ENCODE assay signal across 8 cellular contexts in the genomic region with DNA sequence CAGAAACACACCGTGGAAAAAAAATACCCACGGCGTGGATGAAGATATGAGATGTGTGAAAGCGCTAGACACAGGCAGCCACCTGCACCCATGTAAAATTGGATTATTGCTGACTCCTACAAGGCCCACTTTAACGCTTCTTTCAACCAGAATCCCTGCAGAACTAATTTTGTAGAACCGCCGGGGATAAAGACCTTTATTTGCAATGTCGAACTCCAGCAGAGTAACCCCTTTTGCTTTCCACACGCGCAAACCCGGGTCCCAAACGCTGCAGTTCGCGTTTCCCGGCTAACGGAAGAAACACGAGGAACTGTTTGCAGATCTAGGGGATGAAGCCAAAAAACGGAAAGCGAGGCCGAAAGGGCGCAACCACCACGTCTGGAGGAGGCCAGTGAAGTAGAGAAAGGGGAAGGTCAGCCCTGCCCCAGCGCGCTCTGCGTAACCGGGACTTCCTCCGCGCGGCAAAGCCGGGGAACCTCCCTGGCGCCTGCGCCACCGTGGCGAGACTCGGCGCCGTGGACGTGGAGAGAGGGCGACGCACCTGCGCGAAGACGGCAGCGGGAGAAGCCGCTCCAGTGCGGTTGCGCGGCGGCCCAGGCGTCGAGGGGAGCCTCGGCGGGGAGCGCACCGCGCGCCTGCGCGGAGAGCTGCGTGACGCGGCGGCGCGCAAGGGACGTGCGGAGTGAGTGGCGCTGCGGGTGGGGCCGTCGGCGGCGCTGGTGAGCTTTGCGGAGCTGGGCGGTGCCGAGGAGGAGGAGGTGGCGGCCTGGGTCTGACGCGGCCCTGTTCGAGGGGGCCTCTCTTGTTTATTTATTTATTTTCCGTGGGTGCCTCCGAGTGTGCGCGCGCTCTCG. TPM values are rescaled to one million over a fixed set of nuclear protein-coding genes. Genes with fewer than 3 reads are reported as not detected.
DNase-seq lines count a peak whose midpoint lies in the region; ATAC-seq and TF ChIP-seq lines count a peak whose summit lies in the region.

A gene (plus strand): TSS at position 729 of the 854 bp plus-strand sequence. CDS start 295 bp downstream, outside the sequence.

- peak within 1 kb of the TSS; percentile 98 for H3K27ac ChIP-seq in layer of hippocampus (ENCODE audit: low read depth, low read length)

- H3K4me3 ChIP-seq in BE2C (ENCODE audit: low read depth, low read length): peak within 1 kb of the TSS; percentile 99
- H3K4me3 ChIP-seq in choroid plexus epithelial cell (ENCODE audit: low read depth, low read length): peak within 1 kb of the TSS; percentile 95

- CTCF ChIA-PET in activated CD4-positive, alpha-beta T cell treated with anti-CD3 and anti-CD28 coated beads for 36 hours (lab: Charles Lee): interaction anchor here (0.7 to 7.7 kb wide), 7 partner anchors 9 to 185 kb away, joined by 3 to 43 read pairs (median 4); no protein-coding TSS in a partner anchor

- H3K4me1 Mint-ChIP-seq in activated CD4-positive, alpha-beta T cell treated with anti-CD3 and anti-CD28 coated beads for 36 hours: peaks cover 52% of the 10 kb centered on the region

- no peaks in the 10 kb centered on the region for H3K27me3 Mint-ChIP-seq in activated CD4-positive, alpha-beta T cell treated with anti-CD3 and anti-CD28 coated beads for 36 hours

- H3K27me3 ChIP-seq in BE2C (no peaks in the 10 kb centered on the region), layer of hippocampus (ENCODE audit: control insufficient read depth, insufficient read depth, low read length) (no peaks in the 10 kb centered on the region)

- DNase-seq in BE2C: peak; percentile 98
- peak; percentile 84 for DNase-seq in GM19238 (ENCODE audit: insufficient read length, low spot score)
- DNase-seq in NCI-H510A treated with DMSO at 0.1 percent for 48 hours (lab: John Stamatoyannopoulos, UW): peak; percentile 89
- peak; percentile 96 for DNase-seq in activated CD4-positive, alpha-beta T cell treated with anti-CD3 and anti-CD28 coated beads for 36 hours
- peak; percentile 99 for DNase-seq in choroid plexus epithelial cell (ENCODE audit: low read depth)
- peak; percentile 92 for DNase-seq in stimulated activated CD4-positive, alpha-beta T cell treated with anti-CD3 and anti-CD28 coated beads, Interleukin-1b, Interleukin-23, amount 100 ng/mL, for 4 hours (ENCODE audit: low read depth in 2 of 2)

- H3K9me3 ChIP-seq in BE2C: no peaks in the 10 kb centered on the region

- H3K36me3 Mint-ChIP-seq in activated CD4-positive, alpha-beta T cell treated with anti-CD3 and anti-CD28 coated beads for 36 hours (ENCODE audit: low read depth): peaks cover 20% of the 10 kb centered on the region

- ATAC-seq in HG03442 (IDR thresholded peaks at IDR 0.05; ENCODE audit: unreplicated experiment): peak; percentile 83
- ATAC-seq in activated CD4-positive, alpha-beta T cell treated with anti-CD3 and anti-CD28 coated beads for 36 hours: peak; percentile 88

- H3K9me3 Mint-ChIP-seq in activated CD4-positive, alpha-beta T cell treated with anti-CD3 and anti-CD28 coated beads for 36 hours (ENCODE audit: low read depth): no peaks in the 10 kb centered on the region

- peaks cover 12% of the 10 kb centered on the region for H3K4me1 ChIP-seq in BE2C

- no peak for TF ChIP-seq CTCF in BE2C (IDR thresholded peaks at IDR 0.05; ENCODE audit: low read depth, low read length)
- peak; percentile 28 for TF ChIP-seq CTCF in choroid plexus epithelial cell (conservative IDR thresholded peaks at IDR 0.05; ENCODE audit: low read depth, low read length)

- intact Hi-C loops in activated CD4-positive, alpha-beta T cell treated with anti-CD3 and anti-CD28 coated beads for 36 hours (cut with DNase I, micrococcal nuclease): loop anchor here (1.0 to 5.0 kb wide), 16 partner anchors 59 to 1323 kb away; a partner anchor contains a TSS

- peak within 1 kb of the TSS; percentile 90 for H3K4me3 Mint-ChIP-seq in activated CD4-positive, alpha-beta T cell treated with anti-CD3 and anti-CD28 coated beads for 36 hours

- POLR2A ChIA-PET in activated CD4-positive, alpha-beta T cell treated with anti-CD3 and anti-CD28 coated beads for 36 hours (lab: Charles Lee): interaction anchor here (0.5 to 2.4 kb wide), 8 partner anchors 10 to 364 kb away, joined by 3 to 10 read pairs (median 4); a partner anchor contains a TSS

- peaks cover 3% of the 10 kb centered on the region for H3K36me3 ChIP-seq in BE2C

- peak within 1 kb of the TSS; percentile 95 for H3K27ac Mint-ChIP-seq in activated CD4-positive, alpha-beta T cell treated with anti-CD3 and anti-CD28 coated beads for 36 hours

RNA-seq across cellular contexts. Expression of the gene that starts here (rescaled TPM):
- polyA plus RNA-seq in BE2C (2012; ENCODE audit: insufficient read depth, insufficient read length, low read depth): 91.1 TPM
- total RNA-seq in activated CD4-positive, alpha-beta T cell treated with anti-CD3 and anti-CD28 coated beads for 36 hours: 100 to 1,000 TPM; 153 to 213 TPM

Comparison
In these comparisons a context has a peak if more than half of its experiments do, and no peak if none do; other contexts are left out.
1. Peak in every context shown above with its lines: DNase-seq, ATAC-seq, H3K4me3 ChIP-seq and H3K27ac ChIP-seq.